ENCODE assay signal across 1 cellular context in the genomic region with DNA sequence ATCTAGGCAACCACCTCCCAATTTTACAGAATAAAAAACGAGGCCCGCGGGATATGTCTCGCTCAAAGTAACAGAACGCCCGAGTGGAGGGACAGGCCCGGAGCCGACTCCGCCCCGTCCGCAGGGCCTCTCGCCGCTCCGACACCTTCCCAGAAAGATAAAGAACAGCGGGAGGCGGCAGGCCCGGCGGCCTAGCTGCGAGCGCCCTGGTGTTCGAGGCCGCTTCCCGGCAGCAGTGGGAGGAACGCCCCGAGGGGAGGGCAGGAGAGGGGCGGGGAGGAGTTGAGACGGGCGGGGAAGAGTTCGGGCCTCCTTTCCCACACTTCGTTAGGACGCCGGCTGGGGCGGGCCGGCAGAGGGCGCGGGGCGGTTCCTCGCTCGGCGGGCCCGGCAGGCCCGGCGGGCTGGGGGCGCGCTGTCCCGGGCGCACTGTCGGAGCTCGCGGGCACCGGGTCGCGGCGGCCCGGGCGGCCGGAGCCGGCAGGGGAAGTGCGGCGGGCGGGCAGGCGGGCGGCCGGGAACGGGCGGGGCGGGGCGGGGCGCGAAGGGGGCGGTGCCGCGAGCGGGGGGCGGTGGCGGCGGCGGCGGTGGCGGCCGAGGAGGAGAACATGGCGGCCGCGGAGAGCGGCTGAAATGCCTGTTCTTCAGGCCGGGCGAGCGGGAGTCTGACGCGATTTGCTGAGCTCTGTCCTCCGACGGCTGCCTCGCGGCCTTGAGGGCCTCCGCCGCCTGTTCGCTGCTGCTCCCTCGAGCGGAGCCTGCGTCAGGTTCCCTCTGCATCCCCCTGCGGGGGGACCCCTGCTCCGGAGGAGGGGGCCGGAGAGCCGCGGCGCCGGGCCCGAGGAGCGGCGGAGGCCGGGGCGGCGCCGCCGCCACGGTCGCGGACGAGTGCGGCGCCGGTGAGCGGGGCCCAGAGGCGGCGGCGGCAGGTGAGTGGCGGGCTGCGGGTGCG.
TF ChIP-seq lines count a peak whose summit lies in the region.

A gene (plus strand): TSS at position 581 of the 952 bp plus-strand sequence. CDS start 167,424 bp downstream, outside the sequence.

TF ChIP-seq in HepG2, 621 proteins besides CTCF, POLR2A, EP300 and RAD21 (continued from another document and continues in another):
- TF ChIP-seq, protein P1, sequence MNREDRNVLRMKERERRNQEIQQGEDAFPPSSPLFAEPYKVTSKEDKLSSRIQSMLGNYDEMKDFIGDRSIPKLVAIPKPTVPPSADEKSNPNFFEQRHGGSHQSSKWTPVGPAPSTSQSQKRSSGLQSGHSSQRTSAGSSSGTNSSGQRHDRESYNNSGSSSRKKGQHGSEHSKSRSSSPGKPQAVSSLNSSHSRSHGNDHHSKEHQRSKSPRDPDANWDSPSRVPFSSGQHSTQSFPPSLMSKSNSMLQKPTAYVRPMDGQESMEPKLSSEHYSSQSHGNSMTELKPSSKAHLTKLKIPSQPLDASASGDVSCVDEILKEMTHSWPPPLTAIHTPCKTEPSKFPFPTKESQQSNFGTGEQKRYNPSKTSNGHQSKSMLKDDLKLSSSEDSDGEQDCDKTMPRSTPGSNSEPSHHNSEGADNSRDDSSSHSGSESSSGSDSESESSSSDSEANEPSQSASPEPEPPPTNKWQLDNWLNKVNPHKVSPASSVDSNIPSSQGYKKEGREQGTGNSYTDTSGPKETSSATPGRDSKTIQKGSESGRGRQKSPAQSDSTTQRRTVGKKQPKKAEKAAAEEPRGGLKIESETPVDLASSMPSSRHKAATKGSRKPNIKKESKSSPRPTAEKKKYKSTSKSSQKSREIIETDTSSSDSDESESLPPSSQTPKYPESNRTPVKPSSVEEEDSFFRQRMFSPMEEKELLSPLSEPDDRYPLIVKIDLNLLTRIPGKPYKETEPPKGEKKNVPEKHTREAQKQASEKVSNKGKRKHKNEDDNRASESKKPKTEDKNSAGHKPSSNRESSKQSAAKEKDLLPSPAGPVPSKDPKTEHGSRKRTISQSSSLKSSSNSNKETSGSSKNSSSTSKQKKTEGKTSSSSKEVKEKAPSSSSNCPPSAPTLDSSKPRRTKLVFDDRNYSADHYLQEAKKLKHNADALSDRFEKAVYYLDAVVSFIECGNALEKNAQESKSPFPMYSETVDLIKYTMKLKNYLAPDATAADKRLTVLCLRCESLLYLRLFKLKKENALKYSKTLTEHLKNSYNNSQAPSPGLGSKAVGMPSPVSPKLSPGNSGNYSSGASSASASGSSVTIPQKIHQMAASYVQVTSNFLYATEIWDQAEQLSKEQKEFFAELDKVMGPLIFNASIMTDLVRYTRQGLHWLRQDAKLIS (CRISPR knock-in tag; IDR thresholded peaks at IDR 0.05), result no peak
- TF ChIP-seq, protein P2, sequence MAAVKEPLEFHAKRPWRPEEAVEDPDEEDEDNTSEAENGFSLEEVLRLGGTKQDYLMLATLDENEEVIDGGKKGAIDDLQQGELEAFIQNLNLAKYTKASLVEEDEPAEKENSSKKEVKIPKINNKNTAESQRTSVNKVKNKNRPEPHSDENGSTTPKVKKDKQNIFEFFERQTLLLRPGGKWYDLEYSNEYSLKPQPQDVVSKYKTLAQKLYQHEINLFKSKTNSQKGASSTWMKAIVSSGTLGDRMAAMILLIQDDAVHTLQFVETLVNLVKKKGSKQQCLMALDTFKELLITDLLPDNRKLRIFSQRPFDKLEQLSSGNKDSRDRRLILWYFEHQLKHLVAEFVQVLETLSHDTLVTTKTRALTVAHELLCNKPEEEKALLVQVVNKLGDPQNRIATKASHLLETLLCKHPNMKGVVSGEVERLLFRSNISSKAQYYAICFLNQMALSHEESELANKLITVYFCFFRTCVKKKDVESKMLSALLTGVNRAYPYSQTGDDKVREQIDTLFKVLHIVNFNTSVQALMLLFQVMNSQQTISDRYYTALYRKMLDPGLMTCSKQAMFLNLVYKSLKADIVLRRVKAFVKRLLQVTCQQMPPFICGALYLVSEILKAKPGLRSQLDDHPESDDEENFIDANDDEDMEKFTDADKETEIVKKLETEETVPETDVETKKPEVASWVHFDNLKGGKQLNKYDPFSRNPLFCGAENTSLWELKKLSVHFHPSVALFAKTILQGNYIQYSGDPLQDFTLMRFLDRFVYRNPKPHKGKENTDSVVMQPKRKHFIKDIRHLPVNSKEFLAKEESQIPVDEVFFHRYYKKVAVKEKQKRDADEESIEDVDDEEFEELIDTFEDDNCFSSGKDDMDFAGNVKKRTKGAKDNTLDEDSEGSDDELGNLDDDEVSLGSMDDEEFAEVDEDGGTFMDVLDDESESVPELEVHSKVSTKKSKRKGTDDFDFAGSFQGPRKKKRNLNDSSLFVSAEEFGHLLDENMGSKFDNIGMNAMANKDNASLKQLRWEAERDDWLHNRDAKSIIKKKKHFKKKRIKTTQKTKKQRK (IDR thresholded peaks at IDR 0.05; ENCODE audit: low read length), result no peak
- TF ChIP-seq ZNF207 (IDR thresholded peaks at IDR 0.05; ENCODE audit: borderline replicate concordance) (no peak), HNRNPLL (IDR thresholded peaks at IDR 0.05; ENCODE audit: low read depth, low read length, poor library complexity, severe bottlenecking) (peak; percentile 54), SRSF9 (IDR thresholded peaks at IDR 0.05; ENCODE audit: borderline replicate concordance, insufficient read depth, low read depth, low read length, poor library complexity, severe bottlenecking) (no peak), ISX (CRISPR knock-in tag; conservative IDR thresholded peaks at IDR 0.05) (no peak), ZNF724P (CRISPR knock-in tag; IDR thresholded peaks at IDR 0.05; ENCODE audit: borderline replicate concordance) (no peak), ZNF33B (CRISPR knock-in tag; IDR thresholded peaks at IDR 0.05) (no peak), SMC3 (IDR thresholded peaks at IDR 0.05; ENCODE audit: low read length) (no peak), ATF7 (IDR thresholded peaks at IDR 0.05) (no peak), ATF7 (CRISPR knock-in tag; IDR thresholded peaks at IDR 0.05) (no peak), RARG (CRISPR knock-in tag; IDR thresholded peaks at IDR 0.05; ENCODE audit: low read depth) (0 out of 2 replicates have a peak, but pooled peaks have one; percentile 12), ZNF567 (CRISPR knock-in tag; IDR thresholded peaks at IDR 0.05; ENCODE audit: borderline replicate concordance) (no peak), KLF9 (CRISPR knock-in tag; IDR thresholded peaks at IDR 0.05; ENCODE audit: low read depth) (no peak), ZNF317 (CRISPR knock-in tag; IDR thresholded peaks at IDR 0.05) (no peak), REL (CRISPR knock-in tag; conservative IDR thresholded peaks at IDR 0.05) (no peak), ZNF768 (CRISPR knock-in tag; IDR thresholded peaks at IDR 0.05) (peak; percentile 20; the same call in 1 of the 2 replicates), PCBP2 (optimal IDR thresholded peaks at IDR 0.05; ENCODE audit: low read depth, low read length, poor library complexity, severe bottlenecking) (no peak), CBFB (CRISPR knock-in tag; IDR thresholded peaks at IDR 0.05) (no peak), JUNB (CRISPR knock-in tag; IDR thresholded peaks at IDR 0.05; ENCODE audit: borderline replicate concordance) (no peak), PAX8 (CRISPR knock-in tag; IDR thresholded peaks at IDR 0.05; ENCODE audit: borderline replicate concordance) (no peak)
- TF ChIP-seq, protein P3, sequence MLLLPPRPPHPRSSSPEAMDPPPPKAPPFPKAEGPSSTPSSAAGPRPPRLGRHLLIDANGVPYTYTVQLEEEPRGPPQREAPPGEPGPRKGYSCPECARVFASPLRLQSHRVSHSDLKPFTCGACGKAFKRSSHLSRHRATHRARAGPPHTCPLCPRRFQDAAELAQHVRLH (CRISPR knock-in tag; IDR thresholded peaks at IDR 0.05; ENCODE audit: borderline replicate concordance, low read depth), result no peak
- TF ChIP-seq, protein P4, sequence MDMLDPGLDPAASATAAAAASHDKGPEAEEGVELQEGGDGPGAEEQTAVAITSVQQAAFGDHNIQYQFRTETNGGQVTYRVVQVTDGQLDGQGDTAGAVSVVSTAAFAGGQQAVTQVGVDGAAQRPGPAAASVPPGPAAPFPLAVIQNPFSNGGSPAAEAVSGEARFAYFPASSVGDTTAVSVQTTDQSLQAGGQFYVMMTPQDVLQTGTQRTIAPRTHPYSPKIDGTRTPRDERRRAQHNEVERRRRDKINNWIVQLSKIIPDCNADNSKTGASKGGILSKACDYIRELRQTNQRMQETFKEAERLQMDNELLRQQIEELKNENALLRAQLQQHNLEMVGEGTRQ (IDR thresholded peaks at IDR 0.05; ENCODE audit: low read depth, low read length), result no peak
- TF ChIP-seq, protein P4 (CRISPR knock-in tag; IDR thresholded peaks at IDR 0.05; ENCODE audit: borderline replicate concordance), result no peak
- TF ChIP-seq, protein P5, sequence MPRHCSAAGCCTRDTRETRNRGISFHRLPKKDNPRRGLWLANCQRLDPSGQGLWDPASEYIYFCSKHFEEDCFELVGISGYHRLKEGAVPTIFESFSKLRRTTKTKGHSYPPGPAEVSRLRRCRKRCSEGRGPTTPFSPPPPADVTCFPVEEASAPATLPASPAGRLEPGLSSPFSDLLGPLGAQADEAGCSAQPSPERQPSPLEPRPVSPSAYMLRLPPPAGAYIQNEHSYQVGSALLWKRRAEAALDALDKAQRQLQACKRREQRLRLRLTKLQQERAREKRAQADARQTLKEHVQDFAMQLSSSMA (CRISPR knock-in tag; IDR thresholded peaks at IDR 0.05), result no peak
- TF ChIP-seq, protein P6, sequence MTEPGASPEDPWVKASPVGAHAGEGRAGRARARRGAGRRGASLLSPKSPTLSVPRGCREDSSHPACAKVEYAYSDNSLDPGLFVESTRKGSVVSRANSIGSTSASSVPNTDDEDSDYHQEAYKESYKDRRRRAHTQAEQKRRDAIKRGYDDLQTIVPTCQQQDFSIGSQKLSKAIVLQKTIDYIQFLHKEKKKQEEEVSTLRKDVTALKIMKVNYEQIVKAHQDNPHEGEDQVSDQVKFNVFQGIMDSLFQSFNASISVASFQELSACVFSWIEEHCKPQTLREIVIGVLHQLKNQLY (CRISPR knock-in tag; IDR thresholded peaks at IDR 0.05), result no peak
- TF ChIP-seq, protein P7, sequence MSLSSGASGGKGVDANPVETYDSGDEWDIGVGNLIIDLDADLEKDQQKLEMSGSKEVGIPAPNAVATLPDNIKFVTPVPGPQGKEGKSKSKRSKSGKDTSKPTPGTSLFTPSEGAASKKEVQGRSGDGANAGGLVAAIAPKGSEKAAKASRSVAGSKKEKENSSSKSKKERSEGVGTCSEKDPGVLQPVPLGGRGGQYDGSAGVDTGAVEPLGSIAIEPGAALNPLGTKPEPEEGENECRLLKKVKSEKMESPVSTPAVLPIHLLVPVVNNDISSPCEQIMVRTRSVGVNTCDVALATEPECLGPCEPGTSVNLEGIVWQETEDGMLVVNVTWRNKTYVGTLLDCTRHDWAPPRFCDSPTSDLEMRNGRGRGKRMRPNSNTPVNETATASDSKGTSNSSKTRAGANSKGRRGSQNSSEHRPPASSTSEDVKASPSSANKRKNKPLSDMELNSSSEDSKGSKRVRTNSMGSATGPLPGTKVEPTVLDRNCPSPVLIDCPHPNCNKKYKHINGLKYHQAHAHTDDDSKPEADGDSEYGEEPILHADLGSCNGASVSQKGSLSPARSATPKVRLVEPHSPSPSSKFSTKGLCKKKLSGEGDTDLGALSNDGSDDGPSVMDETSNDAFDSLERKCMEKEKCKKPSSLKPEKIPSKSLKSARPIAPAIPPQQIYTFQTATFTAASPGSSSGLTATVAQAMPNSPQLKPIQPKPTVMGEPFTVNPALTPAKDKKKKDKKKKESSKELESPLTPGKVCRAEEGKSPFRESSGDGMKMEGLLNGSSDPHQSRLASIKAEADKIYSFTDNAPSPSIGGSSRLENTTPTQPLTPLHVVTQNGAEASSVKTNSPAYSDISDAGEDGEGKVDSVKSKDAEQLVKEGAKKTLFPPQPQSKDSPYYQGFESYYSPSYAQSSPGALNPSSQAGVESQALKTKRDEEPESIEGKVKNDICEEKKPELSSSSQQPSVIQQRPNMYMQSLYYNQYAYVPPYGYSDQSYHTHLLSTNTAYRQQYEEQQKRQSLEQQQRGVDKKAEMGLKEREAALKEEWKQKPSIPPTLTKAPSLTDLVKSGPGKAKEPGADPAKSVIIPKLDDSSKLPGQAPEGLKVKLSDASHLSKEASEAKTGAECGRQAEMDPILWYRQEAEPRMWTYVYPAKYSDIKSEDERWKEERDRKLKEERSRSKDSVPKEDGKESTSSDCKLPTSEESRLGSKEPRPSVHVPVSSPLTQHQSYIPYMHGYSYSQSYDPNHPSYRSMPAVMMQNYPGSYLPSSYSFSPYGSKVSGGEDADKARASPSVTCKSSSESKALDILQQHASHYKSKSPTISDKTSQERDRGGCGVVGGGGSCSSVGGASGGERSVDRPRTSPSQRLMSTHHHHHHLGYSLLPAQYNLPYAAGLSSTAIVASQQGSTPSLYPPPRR (CRISPR knock-in tag; IDR thresholded peaks at IDR 0.05; ENCODE audit: borderline replicate concordance), result peak; percentile 43; the same call in 1 of the 2 replicates
- TF ChIP-seq, protein P8, sequence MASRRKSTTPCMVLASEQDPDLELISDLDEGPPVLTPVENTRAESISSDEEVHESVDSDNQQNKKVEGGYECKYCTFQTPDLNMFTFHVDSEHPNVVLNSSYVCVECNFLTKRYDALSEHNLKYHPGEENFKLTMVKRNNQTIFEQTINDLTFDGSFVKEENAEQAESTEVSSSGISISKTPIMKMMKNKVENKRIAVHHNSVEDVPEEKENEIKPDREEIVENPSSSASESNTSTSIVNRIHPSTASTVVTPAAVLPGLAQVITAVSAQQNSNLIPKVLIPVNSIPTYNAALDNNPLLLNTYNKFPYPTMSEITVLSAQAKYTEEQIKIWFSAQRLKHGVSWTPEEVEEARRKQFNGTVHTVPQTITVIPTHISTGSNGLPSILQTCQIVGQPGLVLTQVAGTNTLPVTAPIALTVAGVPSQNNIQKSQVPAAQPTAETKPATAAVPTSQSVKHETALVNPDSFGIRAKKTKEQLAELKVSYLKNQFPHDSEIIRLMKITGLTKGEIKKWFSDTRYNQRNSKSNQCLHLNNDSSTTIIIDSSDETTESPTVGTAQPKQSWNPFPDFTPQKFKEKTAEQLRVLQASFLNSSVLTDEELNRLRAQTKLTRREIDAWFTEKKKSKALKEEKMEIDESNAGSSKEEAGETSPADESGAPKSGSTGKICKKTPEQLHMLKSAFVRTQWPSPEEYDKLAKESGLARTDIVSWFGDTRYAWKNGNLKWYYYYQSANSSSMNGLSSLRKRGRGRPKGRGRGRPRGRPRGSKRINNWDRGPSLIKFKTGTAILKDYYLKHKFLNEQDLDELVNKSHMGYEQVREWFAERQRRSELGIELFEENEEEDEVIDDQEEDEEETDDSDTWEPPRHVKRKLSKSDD (CRISPR knock-in tag; IDR thresholded peaks at IDR 0.05; ENCODE audit: low read depth), result 0 out of 2 replicates have a peak, but pooled peaks have one; percentile 8
